ENCODE assay signal across 1 cellular context in genomic region chr17:38825762-38826247, GRCh38.
A peak's percentile ranks its signal among the peaks of the same experiment; 100 is the strongest.
TF ChIP-seq lines count a peak whose summit lies in the region.

No MANE protein-coding gene starts in this region.

TF ChIP-seq in GM12878, 131 proteins besides CTCF, POLR2A, EP300 and RAD21:
- TF ChIP-seq IKZF2 (IDR thresholded peaks at IDR 0.05) (0 out of 4 replicates have a peak, but pooled peaks of 1 of the 2 experiments have one; percentile 10), REST (IDR thresholded peaks at IDR 0.05; ENCODE audit: low read depth, low read length) (no peak), MLLT1 (IDR thresholded peaks at IDR 0.05) (peak; percentile 98)
